ENCODE assay signal across 30 cellular contexts in genomic region chr15:77342767-77343166, GRCh38.
"Had no signal": no experiment of that assay in that cellular context is flagged by ENCODE, and none has a peak within 500 bp of the region (broad histone marks: within the 10 kb centered on the region; RNA-seq: fewer than 3 reads in every experiment).

No MANE protein-coding gene starts in this region.

- H3K36me3 Mint-ChIP-seq: stimulated activated effector memory CD8-positive, alpha-beta T cell treated with anti-CD3 and anti-CD28 coated beads, Interleukin-12 subunit alpha, Interleukin-12 subunit beta, amount 100 ng/mL, for 72 hours had no signal

- DNase-seq: activated CD4-positive, alpha-beta memory T cell treated with anti-CD3 and anti-CD28 coated beads, Interleukin-2, amount 10 ng/mL, durations not matched to agents 7 days and 5 days; activated CD4-positive, alpha-beta T cell treated with anti-CD3 and anti-CD28 coated beads, Interleukin-2, amount 10 ng/mL, durations not matched to agents 24 days and 14 days; activated gamma-delta T cell treated with Interleukin-2 at 50 U/mL for 16 hours; activated naive CD4-positive, alpha-beta T cell treated with anti-CD3 and anti-CD28 coated beads, Interleukin-2, amount 50 U/mL, for 16 hours; activated T-cell treated with anti-CD3 and anti-CD28 coated beads, Interleukin-2, amount 50 U/mL, for 4 hours; amniotic stem cell; foreskin fibroblast; left lung; lower lobe of right lung; mesenchymal stem cell; naive thymus-derived CD8-positive, alpha-beta T cell; occipital lobe; right lobe of liver; small intestine; stimulated activated CD4-positive, alpha-beta T cell treated with anti-CD3 and anti-CD28 coated beads, Interleukin-4, amount 100 ng/mL, for 24 hours; SW 1271; T-helper 9 cell; tibial artery; upper lobe of right lung had no signal

- H3K36me3 ChIP-seq: breast epithelium, left lung, lower lobe of right lung, neural progenitor cell, right lobe of liver, tibial artery, upper lobe of right lung had no signal

- H3K27ac Mint-ChIP-seq: activated CD4-positive, alpha-beta memory T cell treated with anti-CD3 and anti-CD28 coated beads, Interleukin-2, amount 10 ng/mL, durations not matched to agents 7 days and 5 days; activated CD4-positive, alpha-beta T cell treated with anti-CD3 and anti-CD28 coated beads, Interleukin-2, amount 10 ng/mL, durations not matched to agents 24 days and 14 days; activated T-helper 17 cell treated with anti-CD3 and anti-CD28 coated beads, Interleukin-2, amount 50 U/mL, for 72 hours; naive thymus-derived CD8-positive, alpha-beta T cell; neural progenitor cell; stimulated activated effector memory CD8-positive, alpha-beta T cell treated with anti-CD3 and anti-CD28 coated beads, Interleukin-12 subunit alpha, Interleukin-12 subunit beta, amount 100 ng/mL, for 72 hours; stimulated activated naive CD8-positive, alpha-beta T cell treated with anti-CD3 and anti-CD28 coated beads, Interleukin-15, Interleukin-2, amounts not matched to agents 100 ng/mL and 50 ng/mL, for 24 hours; T-helper 1 cell treated with Interleukin-12 subunit alpha and Interleukin-12 subunit beta and Interleukin-4 antibody, amounts not matched to agents 30 μg/mL and 1 μg/mL, for 36 hours had no signal

- H3K9me3 Mint-ChIP-seq: activated T-helper 17 cell treated with anti-CD3 and anti-CD28 coated beads, Interleukin-2, amount 50 U/mL, for 72 hours; central memory CD8-positive, alpha-beta T cell had no signal

- ATAC-seq: activated T-cell treated with anti-CD3 and anti-CD28 coated beads, Interleukin-2, amount 50 U/mL, for 4 hours; activated T-helper 17 cell treated with anti-CD3 and anti-CD28 coated beads, Interleukin-2, amount 50 U/mL, for 72 hours; esophagus mucosa; left lung; lower lobe of right lung; naive thymus-derived CD8-positive, alpha-beta T cell; right lobe of liver; stimulated activated effector memory CD8-positive, alpha-beta T cell treated with anti-CD3 and anti-CD28 coated beads, Interleukin-12 subunit alpha, Interleukin-12 subunit beta, amount 100 ng/mL, for 72 hours; upper lobe of right lung had no signal

- H3K9me3 ChIP-seq: lower lobe of right lung, right lobe of liver, tibial artery, upper lobe of right lung had no signal

- H3K27ac ChIP-seq: breast epithelium, coronary artery, left lung, lower lobe of right lung, neural progenitor cell, parathyroid adenoma, right lobe of liver, tibial artery, upper lobe of right lung, VCaP had no signal

- H3K4me1 Mint-ChIP-seq: activated T-helper 17 cell treated with anti-CD3 and anti-CD28 coated beads, Interleukin-2, amount 50 U/mL, for 72 hours; central memory CD8-positive, alpha-beta T cell; neural progenitor cell; stimulated activated effector memory CD8-positive, alpha-beta T cell treated with anti-CD3 and anti-CD28 coated beads, Interleukin-12 subunit alpha, Interleukin-12 subunit beta, amount 100 ng/mL, for 72 hours had no signal

- H3K27me3 Mint-ChIP-seq: activated CD4-positive, alpha-beta memory T cell treated with anti-CD3 and anti-CD28 coated beads, Interleukin-2, amount 10 ng/mL, durations not matched to agents 7 days and 5 days; activated CD4-positive, alpha-beta T cell treated with anti-CD3 and anti-CD28 coated beads, Interleukin-2, amount 10 ng/mL, durations not matched to agents 24 days and 14 days; central memory CD8-positive, alpha-beta T cell; naive thymus-derived CD8-positive, alpha-beta T cell; stimulated activated naive CD8-positive, alpha-beta T cell treated with anti-CD3 and anti-CD28 coated beads, Interleukin-15, Interleukin-2, amounts not matched to agents 100 ng/mL and 50 ng/mL, for 24 hours had no signal

- H3K4me3 ChIP-seq: breast epithelium, coronary artery, left lung, lower lobe of right lung, neural progenitor cell, right lobe of liver, tibial artery, upper lobe of right lung had no signal

- H3K27me3 ChIP-seq: breast epithelium, left lung, neural progenitor cell, right lobe of liver, tibial artery, upper lobe of right lung had no signal

- H3K4me1 ChIP-seq: breast epithelium, neural progenitor cell, parathyroid adenoma, right lobe of liver had no signal

- H3K4me3 Mint-ChIP-seq: activated CD4-positive, alpha-beta memory T cell treated with anti-CD3 and anti-CD28 coated beads, Interleukin-2, amount 10 ng/mL, durations not matched to agents 7 days and 5 days; activated CD4-positive, alpha-beta T cell treated with anti-CD3 and anti-CD28 coated beads, Interleukin-2, amount 10 ng/mL, durations not matched to agents 24 days and 14 days; activated T-cell treated with anti-CD3 and anti-CD28 coated beads, Interleukin-2, amount 50 U/mL, for 4 hours; activated T-helper 17 cell treated with anti-CD3 and anti-CD28 coated beads, Interleukin-2, amount 50 U/mL, for 72 hours; central memory CD8-positive, alpha-beta T cell; naive thymus-derived CD8-positive, alpha-beta T cell; neural progenitor cell; stimulated activated effector memory CD8-positive, alpha-beta T cell treated with anti-CD3 and anti-CD28 coated beads, Interleukin-12 subunit alpha, Interleukin-12 subunit beta, amount 100 ng/mL, for 72 hours; stimulated activated naive CD8-positive, alpha-beta T cell treated with anti-CD3 and anti-CD28 coated beads, Interleukin-15, Interleukin-2, amounts not matched to agents 100 ng/mL and 50 ng/mL, for 24 hours; T-helper 1 cell treated with Interleukin-12 subunit alpha and Interleukin-12 subunit beta and Interleukin-4 antibody, amounts not matched to agents 30 μg/mL and 1 μg/mL, for 36 hours had no signal
